20 cellular contexts compared by ENCODE assay signal in the genomic region with DNA sequence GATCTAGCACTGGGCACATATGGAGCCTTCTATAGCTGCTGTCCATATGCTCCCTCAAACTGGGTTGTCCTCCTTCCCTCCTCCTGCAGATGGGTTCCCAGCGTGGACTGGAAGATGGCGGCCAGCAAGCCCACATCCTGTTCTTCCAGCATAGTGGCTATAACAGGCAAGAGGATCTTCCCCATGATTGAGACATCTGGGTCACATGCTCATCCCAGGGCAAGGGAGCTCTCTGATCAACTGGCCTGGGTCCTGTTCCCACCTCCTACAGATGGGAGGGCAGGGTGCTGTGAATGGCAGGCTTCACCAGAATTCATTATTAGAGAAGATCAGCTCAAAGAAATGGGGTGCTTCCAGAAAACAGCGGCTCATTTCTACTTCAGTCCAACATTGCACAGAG.
"Had no signal": no experiment of that assay in that cellular context is flagged by ENCODE, and none has a peak within 500 bp of the region (broad histone marks: within the 10 kb centered on the region; RNA-seq: fewer than 3 reads in every experiment).

No MANE protein-coding gene starts in this region.

- ATAC-seq: activated CD4-positive, alpha-beta T cell treated with anti-CD3 and anti-CD28 coated beads for 36 hours; activated T-cell treated with anti-CD3 and anti-CD28 coated beads, Interleukin-2, amount 50 U/mL, for 4 hours; T-cell had no signal

- H3K36me3 ChIP-seq: adrenal gland, esophagus muscularis mucosa, heart left ventricle, tibial nerve had no signal

- H3K4me1 ChIP-seq: tibial nerve had no signal

- H3K9me3 ChIP-seq: adrenal gland, esophagus muscularis mucosa had no signal

- H3K4me3 ChIP-seq: adrenal gland, esophagus muscularis mucosa, heart left ventricle, tibial nerve had no signal

- DNase-seq: activated B cell treated with CpG ODN at 0.5 μM for 24 hours; activated CD4-positive, alpha-beta T cell treated with anti-CD3 and anti-CD28 coated beads for 36 hours; activated CD4-positive, alpha-beta T cell treated with anti-CD3 and anti-CD28 coated beads, Interleukin-2, amount 50 U/mL, for 48 hours; activated CD8-positive, alpha-beta memory T cell treated with anti-CD3 and anti-CD28 coated beads, Interleukin-2, amount 50 U/mL, for 48 hours; activated naive CD4-positive, alpha-beta T cell; activated T-cell treated with anti-CD3 and anti-CD28 coated beads, Interleukin-2, amount 50 U/mL, for 4 hours; adrenal gland; central memory CD4-positive, alpha-beta T cell; heart left ventricle; nephron progenitor cell; occipital lobe; stimulated activated CD4-positive, alpha-beta T cell treated with anti-CD3 and anti-CD28 coated beads, Interleukin-12 subunit alpha, Interleukin-12 subunit beta, amount 100 ng/mL, for 4 hours; stimulated activated CD4-positive, alpha-beta T cell treated with anti-CD3 and anti-CD28 coated beads, Interleukin-4, amount 100 ng/mL, for 4 hours; substantia nigra; T-cell had no signal

- FAIRE-seq: astrocyte, islet of Langerhans, urothelium cell line had no signal

- H3K27me3 ChIP-seq: adrenal gland, esophagus muscularis mucosa, heart left ventricle, tibial nerve had no signal
